In genomic region chr4:6418193-6418755, GRCh38 we compare ENCODE assay signal across 2 cellular contexts.
TF ChIP-seq lines count a peak whose summit lies in the region.

No MANE protein-coding gene starts in this region.

TF ChIP-seq in HepG2, 621 proteins besides CTCF, POLR2A, EP300 and RAD21:
- no peak for TF ChIP-seq SMARCC2 (IDR thresholded peaks at IDR 0.05)
- peak; percentile 84 for TF ChIP-seq ZNF768 (CRISPR knock-in tag; IDR thresholded peaks at IDR 0.05)
- TF ChIP-seq ZSCAN25 (CRISPR knock-in tag; IDR thresholded peaks at IDR 0.05): no peak
- TF ChIP-seq, protein P1, sequence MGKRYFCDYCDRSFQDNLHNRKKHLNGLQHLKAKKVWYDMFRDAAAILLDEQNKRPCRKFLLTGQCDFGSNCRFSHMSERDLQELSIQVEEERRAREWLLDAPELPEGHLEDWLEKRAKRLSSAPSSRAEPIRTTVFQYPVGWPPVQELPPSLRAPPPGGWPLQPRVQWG (CRISPR knock-in tag; IDR thresholded peaks at IDR 0.05; ENCODE audit: borderline replicate concordance, low read depth): no peak
- TF ChIP-seq, protein P2, sequence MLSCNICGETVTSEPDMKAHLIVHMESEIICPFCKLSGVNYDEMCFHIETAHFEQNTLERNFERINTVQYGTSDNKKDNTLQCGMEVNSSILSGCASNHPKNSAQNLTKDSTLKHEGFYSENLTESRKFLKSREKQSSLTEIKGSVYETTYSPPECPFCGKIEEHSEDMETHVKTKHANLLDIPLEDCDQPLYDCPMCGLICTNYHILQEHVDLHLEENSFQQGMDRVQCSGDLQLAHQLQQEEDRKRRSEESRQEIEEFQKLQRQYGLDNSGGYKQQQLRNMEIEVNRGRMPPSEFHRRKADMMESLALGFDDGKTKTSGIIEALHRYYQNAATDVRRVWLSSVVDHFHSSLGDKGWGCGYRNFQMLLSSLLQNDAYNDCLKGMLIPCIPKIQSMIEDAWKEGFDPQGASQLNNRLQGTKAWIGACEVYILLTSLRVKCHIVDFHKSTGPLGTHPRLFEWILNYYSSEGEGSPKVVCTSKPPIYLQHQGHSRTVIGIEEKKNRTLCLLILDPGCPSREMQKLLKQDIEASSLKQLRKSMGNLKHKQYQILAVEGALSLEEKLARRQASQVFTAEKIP (CRISPR knock-in tag; IDR thresholded peaks at IDR 0.05; ENCODE audit: borderline replicate concordance): no peak
- TF ChIP-seq PHF5A (CRISPR knock-in tag; IDR thresholded peaks at IDR 0.05; ENCODE audit: low read depth, unreplicated experiment): no peak

TF ChIP-seq in H1, 55 proteins besides CTCF, POLR2A, EP300 and RAD21:
- TF ChIP-seq KDM4A (IDR thresholded peaks at IDR 0.05; ENCODE audit: low read depth, low read length, severe bottlenecking) (no peak), HDAC6 (IDR thresholded peaks at IDR 0.05; ENCODE audit: low read depth, low read length) (no peak), SP2 (IDR thresholded peaks at IDR 0.05; ENCODE audit: low read length) (no peak)
